10 cellular contexts compared by ENCODE assay signal in genomic region chr3:194730369-194730768, GRCh38. TPM values are rescaled to one million over a fixed set of nuclear protein-coding genes. Genes with fewer than 3 reads are reported as not detected.
DNase-seq lines count a peak whose midpoint lies in the region; ATAC-seq, FAIRE-seq and TF ChIP-seq lines count a peak whose summit lies in the region.
"Had no signal": no experiment of that assay in that cellular context is flagged by ENCODE, and none has a peak within 500 bp of the region (broad histone marks: within the 10 kb centered on the region; RNA-seq: fewer than 3 reads in every experiment).

No MANE protein-coding gene starts in this region.

- H2AFZ ChIP-seq in endothelial cell of umbilical vein (ENCODE audit: low read depth, low read length): peak overlapping the region; percentile 56

- no peaks in the 10 kb centered on the region for H3K9me1 ChIP-seq in endothelial cell of umbilical vein (replicated peaks; ENCODE audit: control insufficient read depth, extremely low read depth, insufficient read depth, low read length)

- H4K20me1 ChIP-seq in endothelial cell of umbilical vein (replicated peaks; ENCODE audit: control insufficient read depth, extremely low read depth, insufficient read depth, low read length): no peaks in the 10 kb centered on the region

- CTCF ChIA-PET in endothelial cell of umbilical vein (lab: Charles Lee): interaction anchor here (0.6 kb wide), 1 partner anchor 494 kb away, joined by 3 read pairs; no protein-coding TSS in a partner anchor

- TF ChIP-seq CTCF in endothelial cell of umbilical vein (IDR thresholded peaks at IDR 0.05; ENCODE audit: extremely low read depth in 1 of 2, insufficient read depth in 1 of 2, low read depth in 1 of 2, low read length in 2 of 2) (no peak), transverse colon (IDR thresholded peaks at IDR 0.05) (no peak)

- FAIRE-seq in endothelial cell of umbilical vein (lab: Jason Lieb, UNC): peak; percentile 15

- H3K4me3 ChIP-seq in endothelial cell of umbilical vein (replicated peaks in 1 of 3; ENCODE audit: insufficient read depth in 1 of 3, low read depth in 1 of 3, low read length in 3 of 3) (no peak overlapping the region), transverse colon (no peak overlapping the region)

- H3K36me3 ChIP-seq in endothelial cell of umbilical vein (ENCODE audit: control insufficient read depth in 2 of 2, extremely low read depth in 1 of 2, insufficient read depth in 2 of 2, low read length in 2 of 2) (no peaks in the 10 kb centered on the region), transverse colon (no peaks in the 10 kb centered on the region)

- WGBS in transverse colon (ENCODE audit: low coverage in 1 of 2), 2 donors: 27 to 33% methylated on average over 3 to 10 of the region's 10 CpGs

- DNase-seq in NCI-H345 (lab: John Stamatoyannopoulos, UW): peak; percentile 38
- no peak for DNase-seq in NCI-H345 treated with DMSO at 0.1 percent for 48 hours (lab: John Stamatoyannopoulos, UW; ENCODE audit: unreplicated experiment)
- peak; percentile 94 for DNase-seq in NCI-H526 treated with DMSO at 0.1 percent for 48 hours (lab: John Stamatoyannopoulos, UW)
- DNase-seq in endothelial cell of umbilical vein (ENCODE audit: low read depth, low spot score): peak; percentile 32
- peak; percentile 63 for DNase-seq in transverse colon
- DNase-seq in GDM1 (lab: John Stamatoyannopoulos, UW): no peak
- no peak for DNase-seq in Kasumi-1 (lab: John Stamatoyannopoulos, UW)
- DNase-seq: activated naive CD4-positive, alpha-beta T cell treated with anti-CD3 and anti-CD28 coated beads, Interleukin-2, amount 10 ng/mL, durations not matched to agents 7 days and 5 days; stimulated activated CD4-positive, alpha-beta T cell treated with anti-CD3 and anti-CD28 coated beads, Interleukin-15, amount 100 ng/mL, for 24 hours had no signal

- POLR2A ChIA-PET in endothelial cell of umbilical vein (lab: Charles Lee): no interaction called here

- intact Hi-C loops in endothelial cell of umbilical vein (cut with micrococcal nuclease) (no loop called here), transverse colon (cut with DNase I; ENCODE audit: low total_unique reads) (no loop called here)

- no peak overlapping the region for H3K9ac ChIP-seq in endothelial cell of umbilical vein (replicated peaks; ENCODE audit: extremely low read depth, insufficient read depth, low read length)

- H3K4me2 ChIP-seq in endothelial cell of umbilical vein (ENCODE audit: insufficient read depth, low read length): no peak overlapping the region

- H3K27ac ChIP-seq in endothelial cell of umbilical vein (ENCODE audit: insufficient read depth, low read depth, low read length) (no peak overlapping the region), transverse colon (no peak overlapping the region)

- no peak for ATAC-seq in GM19397 (IDR thresholded peaks at IDR 0.05; ENCODE audit: unreplicated experiment)

- H3K9me3 ChIP-seq in endothelial cell of umbilical vein (replicated peaks; ENCODE audit: control insufficient read depth, insufficient read depth, low read length): no peaks in the 10 kb centered on the region
- H3K9me3 ChIP-seq in transverse colon: peaks cover 0 to 8% of the 10 kb centered on the region in 2 donors

- H3K4me1 ChIP-seq in endothelial cell of umbilical vein (ENCODE audit: control insufficient read depth, extremely low read depth, insufficient read depth, low read length) (no peaks in the 10 kb centered on the region), transverse colon (peaks cover 0 to 3% (median 0%) of the 10 kb centered on the region in 4 donors)

- H3K27me3 ChIP-seq in endothelial cell of umbilical vein (ENCODE audit: control insufficient read depth in 2 of 2, insufficient read depth in 2 of 2, low read length in 2 of 2) (no peaks in the 10 kb centered on the region), transverse colon (no peaks in the 10 kb centered on the region)

- dilution Hi-C loops in endothelial cell of umbilical vein (cut with MboI; ENCODE audit: extremely low pct_ligation_motif_present, low sequenced_read_pairs): no loop called here

- TF ChIP-seq EP300 in transverse colon (IDR thresholded peaks at IDR 0.05; ENCODE audit: low read depth): no peak

- H3K79me2 ChIP-seq in endothelial cell of umbilical vein (ENCODE audit: control insufficient read depth, insufficient read depth, low read length): no peaks in the 10 kb centered on the region

- BruUV-seq in endothelial cell of umbilical vein (replicated peaks; lab: Mats Ljungman, UMichigan): no TSS peak

- in situ Hi-C loops in transverse colon (cut with MboI; ENCODE audit: low pct_ligation_motif_present in 1 of 4, low pct_unique_long_range_greater_than_20kb in 1 of 4, low sequenced_read_pairs in 3 of 4): no loop called here

- TF ChIP-seq POLR2A in endothelial cell of umbilical vein (IDR thresholded peaks at IDR 0.05; ENCODE audit: low read depth, low read length) (no peak), transverse colon (IDR thresholded peaks at IDR 0.05) (peak; percentile 63)

TF ChIP-seq in endothelial cell of umbilical vein, 7 proteins besides CTCF, POLR2A, EP300 and RAD21:
- TF ChIP-seq POLR2AphosphoS5 (IDR thresholded peaks at IDR 0.05; ENCODE audit: insufficient read depth, low read depth, low read length): no peak
- no peak for TF ChIP-seq FOS (IDR thresholded peaks at IDR 0.05; ENCODE audit: borderline replicate concordance, insufficient read depth, low read length)
- TF ChIP-seq JUN (IDR thresholded peaks at IDR 0.05; ENCODE audit: borderline replicate concordance, insufficient read depth, insufficient read length, low read depth): no peak

RNA-seq across cellular contexts. Expression of gene FAM43A, which starts 44.7 kb away (rescaled TPM):
- total RNA-seq in endothelial cell of umbilical vein (246 and 307 TPM in 2 replicates), transverse colon (100 to 1,000 TPM in 2 of 4 donors, 10 to 100 TPM in 2; 31.2 to 111 (median 95.9) TPM)
- 244 and 316 TPM in 2 replicates for polyA plus RNA-seq in endothelial cell of umbilical vein
- 143 and 265 TPM in 2 replicates for polyA plus RNA-seq in endothelial cell of umbilical vein (2011; cell fraction: cytosol; rRNA removed)
- 173 and 198 TPM in 2 replicates for polyA plus RNA-seq in endothelial cell of umbilical vein (2011; cell fraction: nucleus; rRNA removed)
- 105 and 115 TPM in 2 replicates for polyA plus RNA-seq in endothelial cell of umbilical vein (2012)
- polyA minus RNA-seq in endothelial cell of umbilical vein: 94.3 and 128 TPM in 2 replicates
- 3.8 TPM for polyA minus RNA-seq in endothelial cell of umbilical vein (2011; cell fraction: cytosol; rRNA and poly(A)+ RNA removed)
- polyA minus RNA-seq in endothelial cell of umbilical vein (2011; cell fraction: nucleus; rRNA and poly(A)+ RNA removed): 53.5 and 134 TPM in 2 replicates

RNA-seq across cellular contexts. Expression of gene LSG1, which starts 58.4 kb away (rescaled TPM):
- total RNA-seq in endothelial cell of umbilical vein (48.3 and 52.7 TPM in 2 replicates), transverse colon (10 to 100 TPM; 18.7 to 69.9 (median 52.8) TPM)
- polyA plus RNA-seq in endothelial cell of umbilical vein: 47.1 and 50.0 TPM in 2 replicates
- 35.2 and 39.4 TPM in 2 replicates for polyA plus RNA-seq in endothelial cell of umbilical vein (2011; cell fraction: cytosol; rRNA removed)
- 263 and 312 TPM in 2 replicates for polyA plus RNA-seq in endothelial cell of umbilical vein (2011; cell fraction: nucleus; rRNA removed)
- polyA plus RNA-seq in endothelial cell of umbilical vein (2012): 29.2 and 52.6 TPM in 2 replicates
- polyA minus RNA-seq in endothelial cell of umbilical vein: 86.6 and 130 TPM in 2 replicates
- 33.1 TPM for polyA minus RNA-seq in endothelial cell of umbilical vein (2011; cell fraction: cytosol; rRNA and poly(A)+ RNA removed)
- polyA minus RNA-seq in endothelial cell of umbilical vein (2011; cell fraction: nucleus; rRNA and poly(A)+ RNA removed): 95.1 and 134 TPM in 2 replicates

Comparison
In these comparisons a context has a peak if more than half of its experiments do, and no peak if none do; other contexts are left out.
1. DNase-seq: peak in NCI-H345 (single experiment), NCI-H526 treated with DMSO at 0.1 percent for 48 hours (single experiment), endothelial cell of umbilical vein (single experiment) and transverse colon (single experiment); none in NCI-H345 treated with DMSO at 0.1 percent for 48 hours (single experiment), GDM1 (single experiment) and Kasumi-1 (0 of 2).